ENCODE assay signal across 8 cellular contexts in genomic region chr17:82228278-82228841, GRCh38. TPM values are rescaled to one million over a fixed set of nuclear protein-coding genes. Genes with fewer than 3 reads are reported as not detected.
DNase-seq lines count a peak whose midpoint lies in the region; ATAC-seq and TF ChIP-seq lines count a peak whose summit lies in the region.

No MANE protein-coding gene starts in this region.

- no peaks in the 10 kb centered on the region for H3K36me3 Mint-ChIP-seq in CD8-positive, alpha-beta T cell

- peak overlapping the region; percentile 65 for H3K27ac ChIP-seq in CD8-positive, alpha-beta T cell (ENCODE audit: low read depth, low read length)
- H3K27ac ChIP-seq in RWPE1 (peak overlapping the region; percentile 99), brain microvascular endothelial cell (peak overlapping the region; percentile 23), subcutaneous abdominal adipose tissue (ENCODE audit: low read depth, low read length) (peak overlapping the region; percentile 16)

- no peak for TF ChIP-seq CTCF in CD8-positive, alpha-beta T cell (IDR thresholded peaks at IDR 0.05)
- TF ChIP-seq CTCF in RWPE1 (conservative IDR thresholded peaks at IDR 0.05; ENCODE audit: low read depth) (no peak), brain microvascular endothelial cell (IDR thresholded peaks at IDR 0.05; ENCODE audit: low read depth, low read length, missing control alignments) (no peak)

- H3K27me3 Mint-ChIP-seq in CD8-positive, alpha-beta T cell (ENCODE audit: low read depth) = no peaks in the 10 kb centered on the region

- intact Hi-C loops in CD8-positive, alpha-beta T cell (cut with DNase I, micrococcal nuclease) = loop anchor here (1.0 to 2.0 kb wide), 5 partner anchors 16 to 300 kb away; partner anchors contain the start of genes CCDC57 (in 2 of the 2) and CSNK1D (in 1 of the 2)

- ATAC-seq in CD8-positive, alpha-beta T cell = peak; percentile 47
- peak; percentile 26 for ATAC-seq in GM21619 (IDR thresholded peaks at IDR 0.05; ENCODE audit: unreplicated experiment)

- no peaks in the 10 kb centered on the region for H3K9me3 ChIP-seq in CD8-positive, alpha-beta T cell (ENCODE audit: low read length)
- no peaks in the 10 kb centered on the region for H3K9me3 ChIP-seq in subcutaneous abdominal adipose tissue (ENCODE audit: control insufficient read depth in 5 of 5, low read length in 5 of 5)

- H3K4me1 Mint-ChIP-seq in CD8-positive, alpha-beta T cell (ENCODE audit: low read depth) = peaks cover 12% of the 10 kb centered on the region

- H3K4me3 Mint-ChIP-seq in CD8-positive, alpha-beta T cell = peak overlapping the region; percentile 86

- POLR2A ChIA-PET in CD8-positive, alpha-beta T cell (lab: Charles Lee) = interaction anchor here (0.9 to 1.8 kb wide), 5 partner anchors 12 to 27 kb away, joined by 5 to 10 read pairs (median 5); partner anchors contain the start of gene CCDC57
- POLR2A ChIA-PET in RWPE1 (lab: Yijun Ruan, JAX; ENCODE audit: low non-redundant PET) = interaction anchor here (0.5 to 2.0 kb wide), 5 partner anchors 8 to 285 kb away, joined by 3 to 6 read pairs (median 3); no protein-coding TSS in a partner anchor

- in situ Hi-C loops in brain microvascular endothelial cell (cut with HindIII; ENCODE audit: low pct_ligation_motif_present, low sequenced_read_pairs) = no loop called here

- no peaks in the 10 kb centered on the region for H3K27me3 ChIP-seq in CD8-positive, alpha-beta T cell (ENCODE audit: insufficient read depth, low read length)
- H3K27me3 ChIP-seq in brain microvascular endothelial cell (replicated peaks) (no peaks in the 10 kb centered on the region), subcutaneous abdominal adipose tissue (ENCODE audit: control insufficient read depth in 5 of 5, insufficient read depth in 4 of 5, low read length in 5 of 5) (peaks cover 0 to 25% (median 6%) of the 10 kb centered on the region in 5 donors)

- no peaks in the 10 kb centered on the region for H3K9me3 Mint-ChIP-seq in CD8-positive, alpha-beta T cell

- peak overlapping the region; percentile 84 for H3K27ac Mint-ChIP-seq in CD8-positive, alpha-beta T cell

- CTCF ChIA-PET in CD8-positive, alpha-beta T cell (lab: Charles Lee) = interaction anchor here (0.7 to 1.6 kb wide), 3 partner anchors 22 to 207 kb away, joined by 3 to 5 read pairs (median 3); no protein-coding TSS in a partner anchor
- CTCF ChIA-PET in RWPE1 (lab: Yijun Ruan, JAX) = interaction anchor here (0.9 to 3.0 kb wide), 2 partner anchors 22 to 39 kb away, joined by 4 to 21 read pairs; no protein-coding TSS in a partner anchor

- peaks cover 42% of the 10 kb centered on the region for H3K4me1 ChIP-seq in CD8-positive, alpha-beta T cell (ENCODE audit: insufficient read depth, low read length)
- H3K4me1 ChIP-seq in subcutaneous abdominal adipose tissue (ENCODE audit: control insufficient read depth in 5 of 5, insufficient read depth in 5 of 5, low read length in 5 of 5) = peaks cover 0 to 55% (median 34%) of the 10 kb centered on the region in 5 donors

- peak overlapping the region in 3 of 5 donors; percentile 45 to 69 (median 52) for H3K9ac ChIP-seq in subcutaneous abdominal adipose tissue (ENCODE audit: low read length in 5 of 5)

- H3K36me3 ChIP-seq in CD8-positive, alpha-beta T cell (ENCODE audit: insufficient read depth, low read length) = no peaks in the 10 kb centered on the region
- H3K36me3 ChIP-seq in brain microvascular endothelial cell (replicated peaks) (peaks cover 2% of the 10 kb centered on the region), subcutaneous abdominal adipose tissue (ENCODE audit: control insufficient read depth in 5 of 5, insufficient read depth in 5 of 5, low read length in 5 of 5) (no peaks in the 10 kb centered on the region)

- peak in 5 of 7 experiments; percentile 49 to 77 (median 61) for DNase-seq in CD8-positive, alpha-beta T cell
- DNase-seq in RWPE1 (ENCODE audit: low spot score) (no peak), brain microvascular endothelial cell (no peak), left kidney (ENCODE audit: low read depth, low spot score) (peak; percentile 40), SHP77 treated with DMSO at 0.1 percent for 48 hours (lab: John Stamatoyannopoulos, UW) (no peak), NCI-H1694 treated with DMSO at 0.1 percent for 48 hours (lab: John Stamatoyannopoulos, UW) (no peak)

- H3K4me3 ChIP-seq in CD8-positive, alpha-beta T cell (ENCODE audit: low read depth, low read length) = peak overlapping the region; percentile 63
- H3K4me3 ChIP-seq in brain microvascular endothelial cell (ENCODE audit: low read depth, low read length) = peak overlapping the region; percentile 74
- peak overlapping the region in 3 of 5 donors; percentile 33 to 62 (median 59) for H3K4me3 ChIP-seq in subcutaneous abdominal adipose tissue (ENCODE audit: low read depth in 1 of 5, low read length in 5 of 5)

RNA-seq across cellular contexts. Expression of gene SLC16A3, which starts 0.5 kb away (rescaled TPM):
- 100 to 1,000 TPM in 1 of 2 experiments, 10 to 100 TPM in 1; 94.0 to 103 TPM for total RNA-seq in CD8-positive, alpha-beta T cell

RNA-seq across cellular contexts. Expression of gene CCDC57, which starts 15.7 kb away (rescaled TPM):
- total RNA-seq in CD8-positive, alpha-beta T cell = 100 to 1,000 TPM; 175 to 184 TPM

RNA-seq across cellular contexts. Expression of gene CSNK1D, which starts 45.1 kb away (rescaled TPM):
- total RNA-seq in CD8-positive, alpha-beta T cell = 100 to 1,000 TPM; 369 to 393 TPM

Comparison
In these comparisons a context has a peak if more than half of its experiments do, and no peak if none do; other contexts are left out.
1. DNase-seq: peak in CD8-positive, alpha-beta T cell (5 of 7) and left kidney (single experiment); none in RWPE1 (single experiment), brain microvascular endothelial cell (single experiment), SHP77 treated with DMSO at 0.1 percent for 48 hours (single experiment) and NCI-H1694 treated with DMSO at 0.1 percent for 48 hours (single experiment).
2. H3K27ac ChIP-seq: peak in every context shown above with its lines; median percentile 99 in RWPE1; 65 in CD8-positive, alpha-beta T cell; 23 in brain microvascular endothelial cell; 16 in subcutaneous abdominal adipose tissue.
3. Peak in every context shown above with its lines, with median percentiles within 50 percentile points of each other: H3K4me3 ChIP-seq.